34 cellular contexts compared by ENCODE assay signal in the genomic region with DNA sequence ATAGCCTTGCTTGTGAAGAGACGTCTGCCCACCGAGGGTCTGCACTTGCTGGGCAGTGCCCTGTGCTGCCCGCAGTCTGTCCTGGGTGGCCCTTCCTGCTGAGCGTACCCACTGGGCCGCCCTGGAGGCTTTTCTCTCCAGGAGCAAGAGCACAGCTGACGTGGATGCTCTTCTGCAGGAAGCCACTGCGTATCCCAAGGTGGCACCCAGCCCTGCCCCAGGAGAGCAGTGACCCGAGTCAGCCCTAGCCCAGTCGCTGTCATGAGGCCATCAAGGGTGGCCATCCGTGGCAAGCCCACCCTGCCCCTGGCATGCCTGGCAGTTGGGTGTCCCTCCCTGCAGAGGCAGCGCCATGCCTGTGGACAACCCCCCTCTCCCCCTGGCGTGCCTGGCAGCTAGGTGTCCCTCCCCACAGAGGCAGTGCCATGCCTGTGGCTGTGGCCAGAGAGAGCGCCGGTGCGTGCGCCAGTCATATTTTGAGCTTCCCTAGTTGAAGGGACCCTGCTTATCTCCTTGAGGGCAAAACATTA.
"Had no signal": no experiment of that assay in that cellular context is flagged by ENCODE, and none has a peak within 500 bp of the region (broad histone marks: within the 10 kb centered on the region; RNA-seq: fewer than 3 reads in every experiment).

No MANE protein-coding gene starts in this region.

- H3K4me1 ChIP-seq: body of pancreas, breast epithelium had no signal

- H3K4me3 Mint-ChIP-seq: activated B cell treated with CpG ODN at 0.5 μM for 24 hours; activated CD4-positive, alpha-beta memory T cell treated with anti-CD3 and anti-CD28 coated beads for 36 hours; activated CD4-positive, alpha-beta T cell treated with anti-CD3 and anti-CD28 coated beads, Interleukin-2, amount 10 ng/mL, durations not matched to agents 24 days and 14 days; activated CD8-positive, alpha-beta T cell treated with anti-CD3 and anti-CD28 coated beads for 36 hours; activated naive CD4-positive, alpha-beta T cell treated with anti-CD3 and anti-CD28 coated beads for 36 hours; activated naive CD8-positive, alpha-beta T cell treated with anti-CD3 and anti-CD28 coated beads, Interleukin-2, amount 10 ng/mL, durations not matched to agents 7 days and 5 days; activated naive CD8-positive, alpha-beta T cell treated with anti-CD3 and anti-CD28 coated beads, Interleukin-2, amount 50 U/mL, for 24 hours; activated T-cell treated with anti-CD3 and anti-CD28 coated beads, Interleukin-2, amount 50 U/mL, for 4 hours; activated T-cell treated with anti-CD3 and anti-CD28 coated beads, Interleukin-2, amount 50 U/mL, for 72 hours; activated T-helper 1 cell treated with anti-CD3 and anti-CD28 coated beads, Interleukin-12 subunit alpha, Interleukin-12 subunit beta, Interleukin-2, Interleukin-4 antibody, amounts not matched to agents 30 ng/mL and 10 ng/mL and 1 ng/mL, durations not matched to agents 14 hours and 24 hours and 36 hours; activated T-helper 17 cell treated with anti-CD3 and anti-CD28 coated beads, Interleukin-2, amount 50 U/mL, for 72 hours; T-helper 1 cell treated with Interleukin-12 subunit alpha and Interleukin-12 subunit beta and Interleukin-4 antibody, amounts not matched to agents 30 μg/mL and 1 μg/mL, for 36 hours; T-helper 2 cell treated with Interferon-gamma antibody and Interleukin-4, amounts not matched to agents 5 μg/mL and 100 μg/mL, for 36 hours had no signal

- H3K4me1 Mint-ChIP-seq: activated B cell treated with CpG ODN at 0.5 μM for 24 hours; activated naive CD8-positive, alpha-beta T cell treated with anti-CD3 and anti-CD28 coated beads, Interleukin-2, amount 10 ng/mL, durations not matched to agents 7 days and 5 days had no signal

- H3K36me3 Mint-ChIP-seq: activated naive CD8-positive, alpha-beta T cell treated with anti-CD3 and anti-CD28 coated beads, Interleukin-2, amount 10 ng/mL, durations not matched to agents 7 days and 5 days had no signal

- H3K27me3 Mint-ChIP-seq: activated CD4-positive, alpha-beta T cell treated with anti-CD3 and anti-CD28 coated beads, Interleukin-2, amount 10 ng/mL, durations not matched to agents 24 days and 14 days; activated CD8-positive, alpha-beta T cell treated with anti-CD3 and anti-CD28 coated beads for 36 hours; activated naive CD8-positive, alpha-beta T cell treated with anti-CD3 and anti-CD28 coated beads, Interleukin-2, amount 10 ng/mL, durations not matched to agents 7 days and 5 days; activated naive CD8-positive, alpha-beta T cell treated with anti-CD3 and anti-CD28 coated beads, Interleukin-2, amount 50 U/mL, for 24 hours had no signal

- H3K4me3 ChIP-seq: body of pancreas, breast epithelium had no signal

- H3K9me3 Mint-ChIP-seq: activated B cell treated with CpG ODN at 0.5 μM for 24 hours; activated CD4-positive, alpha-beta T cell treated with anti-CD3 and anti-CD28 coated beads, Interleukin-2, amount 10 ng/mL, durations not matched to agents 24 days and 14 days; activated CD8-positive, alpha-beta T cell treated with anti-CD3 and anti-CD28 coated beads for 36 hours; activated naive CD4-positive, alpha-beta T cell treated with anti-CD3 and anti-CD28 coated beads for 36 hours; activated naive CD4-positive, alpha-beta T cell treated with anti-CD3 and anti-CD28 coated beads, Interleukin-2, amount 50 U/mL, for 72 hours; activated naive CD8-positive, alpha-beta T cell treated with anti-CD3 and anti-CD28 coated beads, Interleukin-2, amount 10 ng/mL, durations not matched to agents 7 days and 5 days; activated naive CD8-positive, alpha-beta T cell treated with anti-CD3 and anti-CD28 coated beads, Interleukin-2, amount 50 U/mL, for 24 hours; activated T-cell treated with anti-CD3 and anti-CD28 coated beads, Interleukin-2, amount 50 U/mL, for 4 hours; activated T-helper 1 cell treated with anti-CD3 and anti-CD28 coated beads, Interleukin-12 subunit alpha, Interleukin-12 subunit beta, Interleukin-2, Interleukin-4 antibody, amounts not matched to agents 30 ng/mL and 10 ng/mL and 1 ng/mL, durations not matched to agents 14 hours and 24 hours and 36 hours; activated T-helper 17 cell treated with anti-CD3 and anti-CD28 coated beads, Interleukin-2, amount 50 U/mL, for 72 hours; T-helper 1 cell treated with Interleukin-12 subunit alpha and Interleukin-12 subunit beta and Interleukin-4 antibody, amounts not matched to agents 30 μg/mL and 1 μg/mL, for 36 hours; T-helper 2 cell treated with Interferon-gamma antibody and Interleukin-4, amounts not matched to agents 5 μg/mL and 100 μg/mL, for 36 hours had no signal

- ATAC-seq: activated CD8-positive, alpha-beta T cell treated with anti-CD3 and anti-CD28 coated beads for 36 hours; activated naive CD4-positive, alpha-beta T cell treated with anti-CD3 and anti-CD28 coated beads, Interleukin-2, amount 50 U/mL, for 72 hours; activated naive CD8-positive, alpha-beta T cell treated with anti-CD3 and anti-CD28 coated beads, Interleukin-2, amount 50 U/mL, for 24 hours; activated T-cell treated with anti-CD3 and anti-CD28 coated beads, Interleukin-2, amount 50 U/mL, for 4 hours; activated T-cell treated with anti-CD3 and anti-CD28 coated beads, Interleukin-2, amount 50 U/mL, for 72 hours; activated T-helper 17 cell treated with anti-CD3 and anti-CD28 coated beads, Interleukin-2, amount 50 U/mL, for 72 hours; body of pancreas had no signal

- H3K36me3 ChIP-seq: brain microvascular endothelial cell, breast epithelium had no signal

- DNase-seq: activated B cell treated with CpG ODN at 0.5 μM for 24 hours; activated CD4-positive, alpha-beta memory T cell treated with anti-CD3 and anti-CD28 coated beads for 36 hours; activated CD4-positive, alpha-beta T cell treated with anti-CD3 and anti-CD28 coated beads for 4 hours; activated CD4-positive, alpha-beta T cell treated with anti-CD3 and anti-CD28 coated beads, Interleukin-2, amount 10 ng/mL, durations not matched to agents 24 days and 14 days; activated CD4-positive, alpha-beta T cell treated with anti-CD3 and anti-CD28 coated beads, Interleukin-2, amount 50 U/mL, for 1 hour; activated CD4-positive, alpha-beta T cell treated with anti-CD3 and anti-CD28 coated beads, Interleukin-2, amount 50 U/mL, for 4 hours; activated CD4-positive, CD25-positive, alpha-beta regulatory T cell treated with anti-CD3 and anti-CD28 coated beads, Interleukin-2, amount 50 U/mL, for 72 hours; activated CD8-positive, alpha-beta memory T cell treated with anti-CD3 and anti-CD28 coated beads, Interleukin-2, amount 50 U/mL, for 4 hours; activated CD8-positive, alpha-beta T cell treated with anti-CD3 and anti-CD28 coated beads for 36 hours; activated effector memory CD4-positive, alpha-beta T cell treated with anti-CD3 and anti-CD28 coated beads, Interleukin-2, amount 50 U/mL, for 16 hours; activated gamma-delta T cell treated with Interleukin-2 at 50 U/mL for 16 hours; activated naive CD4-positive, alpha-beta T cell; activated naive CD4-positive, alpha-beta T cell treated with anti-CD3 and anti-CD28 coated beads for 36 hours; activated naive CD4-positive, alpha-beta T cell treated with anti-CD3 and anti-CD28 coated beads, Interleukin-2, amount 50 U/mL, for 16 hours; activated naive CD8-positive, alpha-beta T cell treated with anti-CD3 and anti-CD28 coated beads, Interleukin-2, amount 10 ng/mL, durations not matched to agents 7 days and 5 days; activated naive CD8-positive, alpha-beta T cell treated with anti-CD3 and anti-CD28 coated beads, Interleukin-2, amount 50 U/mL, for 24 hours; activated T-cell treated with anti-CD3 and anti-CD28 coated beads for 4 hours; activated T-cell treated with anti-CD3 and anti-CD28 coated beads, Interleukin-2, amount 50 U/mL, for 1 hour; activated T-cell treated with anti-CD3 and anti-CD28 coated beads, Interleukin-2, amount 50 U/mL, for 4 hours; activated T-cell treated with anti-CD3 and anti-CD28 coated beads, Interleukin-2, amount 50 U/mL, for 72 hours; amygdala; body of pancreas; brain microvascular endothelial cell; central memory CD4-positive, alpha-beta T cell; T-helper 1 cell; T-helper 2 cell; T-helper 9 cell had no signal

- H3K27ac ChIP-seq: body of pancreas, brain microvascular endothelial cell, breast epithelium, VCaP had no signal

- H3K9me3 ChIP-seq: body of pancreas had no signal

- H3K27ac Mint-ChIP-seq: activated B cell treated with CpG ODN at 0.5 μM for 24 hours; activated CD4-positive, alpha-beta memory T cell treated with anti-CD3 and anti-CD28 coated beads for 36 hours; activated CD4-positive, alpha-beta T cell treated with anti-CD3 and anti-CD28 coated beads, Interleukin-2, amount 10 ng/mL, durations not matched to agents 24 days and 14 days; activated CD8-positive, alpha-beta T cell treated with anti-CD3 and anti-CD28 coated beads for 36 hours; activated naive CD4-positive, alpha-beta T cell treated with anti-CD3 and anti-CD28 coated beads for 36 hours; activated naive CD4-positive, alpha-beta T cell treated with anti-CD3 and anti-CD28 coated beads, Interleukin-2, amount 50 U/mL, for 72 hours; activated naive CD8-positive, alpha-beta T cell treated with anti-CD3 and anti-CD28 coated beads, Interleukin-2, amount 10 ng/mL, durations not matched to agents 7 days and 5 days; activated naive CD8-positive, alpha-beta T cell treated with anti-CD3 and anti-CD28 coated beads, Interleukin-2, amount 50 U/mL, for 24 hours; activated T-cell treated with anti-CD3 and anti-CD28 coated beads, Interleukin-2, amount 50 U/mL, for 72 hours; activated T-helper 1 cell treated with anti-CD3 and anti-CD28 coated beads, Interleukin-12 subunit alpha, Interleukin-12 subunit beta, Interleukin-2, Interleukin-4 antibody, amounts not matched to agents 30 ng/mL and 10 ng/mL and 1 ng/mL, durations not matched to agents 14 hours and 24 hours and 36 hours; activated T-helper 17 cell treated with anti-CD3 and anti-CD28 coated beads, Interleukin-2, amount 50 U/mL, for 72 hours; T-helper 2 cell treated with Interferon-gamma antibody and Interleukin-4, amounts not matched to agents 5 μg/mL and 100 μg/mL, for 36 hours had no signal

- H3K27me3 ChIP-seq: body of pancreas, brain microvascular endothelial cell had no signal
